18 cellular contexts compared by ENCODE assay signal in genomic region chr16:23288209-23288608, GRCh38. TPM values are rescaled to one million over a fixed set of nuclear protein-coding genes. Genes with fewer than 3 reads are reported as not detected.
DNase-seq lines count a peak whose midpoint lies in the region; ATAC-seq, FAIRE-seq and TF ChIP-seq lines count a peak whose summit lies in the region.
"Had no signal": no experiment of that assay in that cellular context is flagged by ENCODE, and none has a peak within 500 bp of the region (broad histone marks: within the 10 kb centered on the region; RNA-seq: fewer than 3 reads in every experiment).

No MANE protein-coding gene starts in this region.

- H3K9me3 ChIP-seq in GM23248 (ENCODE audit: low read depth) (no peaks in the 10 kb centered on the region), OCI-LY7 (ENCODE audit: low read length) (no peaks in the 10 kb centered on the region), GM12878 (replicated peaks; ENCODE audit: control insufficient read depth, insufficient read depth, low read length) (peaks cover 10% of the 10 kb centered on the region; the same call in 2 of the 3 replicates), esophagus squamous epithelium (no peaks in the 10 kb centered on the region), WERI-Rb-1 (ENCODE audit: severe bottlenecking) (no peaks in the 10 kb centered on the region), kidney (ENCODE audit: control insufficient read depth in 1 of 2, low read length in 2 of 2) (no peaks in the 10 kb centered on the region)
- H3K9me3 ChIP-seq: BE2C had no signal

- H3K27ac ChIP-seq in GM23248 (no peak overlapping the region), OCI-LY7 (ENCODE audit: low read depth, low read length, poor library complexity, severe bottlenecking) (no peak overlapping the region), GM12878 (ENCODE audit: control insufficient read depth, insufficient read depth) (no peak overlapping the region), esophagus squamous epithelium (peak overlapping the region; percentile 46 to 92 (median 84)), WERI-Rb-1 (no peak overlapping the region), kidney (ENCODE audit: low read depth in 2 of 2, low read length in 2 of 2) (no peak overlapping the region)
- H3K27ac ChIP-seq: C4-2B, HL-60 had no signal

- ATAC-seq in GM12878: peak; percentile 24
- ATAC-seq in HG03442 (IDR thresholded peaks at IDR 0.05; ENCODE audit: unreplicated experiment): no peak

- no peaks in the 10 kb centered on the region for H3K79me2 ChIP-seq in GM23248 (ENCODE audit: insufficient read depth)
- no peaks in the 10 kb centered on the region for H3K79me2 ChIP-seq in OCI-LY7 (ENCODE audit: insufficient read depth, low read depth, low read length)
- H3K79me2 ChIP-seq in GM12878 (ENCODE audit: control insufficient read depth, insufficient read depth, low read length): no peaks in the 10 kb centered on the region

- H3K9me2 ChIP-seq in GM23248 (ENCODE audit: insufficient read depth) (no peaks in the 10 kb centered on the region), OCI-LY7 (ENCODE audit: insufficient read depth, low read length) (no peaks in the 10 kb centered on the region)

- RAD21 ChIA-PET in GM12878 (lab: Charles Lee; ENCODE audit: unreplicated experiment): interaction anchor here (0.8 to 1.9 kb wide), 2 partner anchors 9 to 47 kb away, joined by 3 to 5 read pairs; no protein-coding TSS in a partner anchor

- TF ChIP-seq RAD21 in GM12878 (IDR thresholded peaks at IDR 0.05; ENCODE audit: insufficient read depth, low read depth, low read length): no peak

- 0 out of 4 replicates have a peak, but pooled peaks of 1 of the 2 experiments have one; percentile 9 for TF ChIP-seq EP300 in GM12878 (IDR thresholded peaks at IDR 0.05; ENCODE audit: borderline replicate concordance in 1 of 2, control insufficient read depth in 1 of 2, low read depth in 2 of 2, low read length in 2 of 2)

- peaks cover 5% of the 10 kb centered on the region; the same call in 1 of the 2 replicates for H3K4me1 ChIP-seq in GM23248 (ENCODE audit: insufficient read depth)
- H3K4me1 ChIP-seq in OCI-LY7 (ENCODE audit: insufficient read depth, low read length, poor library complexity, severe bottlenecking): peaks cover 21% of the 10 kb centered on the region
- H3K4me1 ChIP-seq in GM12878 (ENCODE audit: control insufficient read depth, insufficient read depth, low read length): peaks cover 11% of the 10 kb centered on the region
- H3K4me1 ChIP-seq in esophagus squamous epithelium: peaks cover 5 to 76% (median 27%) of the 10 kb centered on the region in 3 donors
- H3K4me1 ChIP-seq in kidney (ENCODE audit: control insufficient read depth in 1 of 2, insufficient read depth in 1 of 2, low read depth in 1 of 2, low read length in 2 of 2): no peaks in the 10 kb centered on the region
- H3K4me1 ChIP-seq: BE2C had no signal

- H3K4me3 ChIP-seq in GM23248 (no peak overlapping the region), OCI-LY7 (ENCODE audit: low read depth, low read length, poor library complexity, severe bottlenecking) (no peak overlapping the region), GM12878 (no peak overlapping the region), esophagus squamous epithelium (no peak overlapping the region), WERI-Rb-1 (ENCODE audit: low read depth, low read length) (no peak overlapping the region), kidney (ENCODE audit: low read length in 2 of 2) (no peak overlapping the region)

- H3K4me2 ChIP-seq in GM23248 (ENCODE audit: unreplicated experiment): no peak overlapping the region
- H3K4me2 ChIP-seq in OCI-LY7 (ENCODE audit: low read length): peak overlapping the region; percentile 25; the same call in 1 of the 2 replicates
- H3K4me2 ChIP-seq in GM12878 (ENCODE audit: control insufficient read depth, insufficient read depth): no peak overlapping the region

- H3F3A ChIP-seq in GM23248 (ENCODE audit: insufficient read depth): 0 out of 2 replicates have a peak, but pooled peaks cover 4% of the 10 kb centered on the region

- DNase-seq in GM23248 (peak; percentile 10), OCI-LY7 (ENCODE audit: low spot score) (no peak), GM12878 (ENCODE audit: low read depth, low spot score) (no peak), esophagus squamous epithelium (lab: John Stamatoyannopoulos, UW) (no peak), WERI-Rb-1 (no peak), NCI-H146 (lab: John Stamatoyannopoulos, UW) (no peak), kidney (no peak)
- DNase-seq: BE2C; CD4-positive, alpha-beta memory T cell; DMS79; EL; H7 had no signal

- H3K27me3 ChIP-seq in GM23248 (replicated peaks; ENCODE audit: insufficient read depth) (no peaks in the 10 kb centered on the region), GM12878 (replicated peaks in 1 of 2; ENCODE audit: control insufficient read depth in 2 of 2, insufficient read depth in 2 of 2, low read length in 1 of 2) (no peaks in the 10 kb centered on the region), esophagus squamous epithelium (no peaks in the 10 kb centered on the region), WERI-Rb-1 (ENCODE audit: insufficient read depth, low read depth, severe bottlenecking) (no peaks in the 10 kb centered on the region)
- H3K27me3 ChIP-seq: BE2C had no signal

- TF ChIP-seq CTCF in OCI-LY7 (conservative IDR thresholded peaks at IDR 0.05; ENCODE audit: low read length) (no peak), GM12878 (IDR thresholded peaks at IDR 0.05 in 2 of 3, conservative IDR thresholded peaks at IDR 0.05 in 1 of 3; ENCODE audit: control insufficient read depth in 2 of 3, extremely low read depth in 1 of 3, insufficient read depth in 1 of 3, low read depth in 3 of 3, low read length in 3 of 3) (no peak), esophagus squamous epithelium (IDR thresholded peaks at IDR 0.05) (no peak), WERI-Rb-1 (IDR thresholded peaks at IDR 0.05; ENCODE audit: low read depth, low read length) (no peak), kidney (IDR thresholded peaks at IDR 0.05; ENCODE audit: borderline replicate concordance, extremely low read depth, insufficient read depth) (no peak)

- FAIRE-seq in GM12878 (lab: Jason Lieb, UNC): no peak
- FAIRE-seq in kidney (lab: Jason Lieb, UNC): no peak
- FAIRE-seq: A204.1, G401.6, GM12892 had no signal

- H4K20me1 ChIP-seq in GM23248 (ENCODE audit: insufficient read depth) (no peaks in the 10 kb centered on the region), OCI-LY7 (ENCODE audit: insufficient read depth, low read length) (no peaks in the 10 kb centered on the region), GM12878 (ENCODE audit: control insufficient read depth, insufficient read depth) (no peaks in the 10 kb centered on the region)

- intact Hi-C loops in OCI-LY7 (cut with micrococcal nuclease; ENCODE audit: unreplicated experiment): no loop called here
- intact Hi-C loops in GM12878 (cut with micrococcal nuclease; ENCODE audit: unreplicated experiment): no loop called here
- intact Hi-C loops in esophagus squamous epithelium (cut with DNase I): no loop called here
- intact Hi-C loops in kidney (cut with DNase I): no loop called here

- BruUV-seq in OCI-LY7 (replicated peaks; lab: Mats Ljungman, UMichigan) (no TSS peak), GM12878 (replicated peaks; lab: Mats Ljungman, UMichigan) (no TSS peak)

- no peak for TF ChIP-seq POLR2A in GM12878 (IDR thresholded peaks at IDR 0.05; ENCODE audit: low read depth, low read length)
- no peak for TF ChIP-seq POLR2A in esophagus squamous epithelium (IDR thresholded peaks at IDR 0.05)

- in situ Hi-C loops in GM23248 (cut with MboI) (no loop called here), GM12878 (cut with MboI) (no loop called here)

- 56 to 64% methylated on average over 3 of the region's 3 CpGs for WGBS in GM23248 (ENCODE audit: low coverage in 1 of 2, low lambda C conversion rate in 2 of 2, missing lambda C conversion rate in 2 of 2), 2 experiments
- WGBS in GM12878 (ENCODE audit: insufficient coverage, insufficient replicate concordance, low lambda C conversion rate, missing lambda C conversion rate): 46% methylated on average over 3 of the region's 3 CpGs
- WGBS in esophagus squamous epithelium, 2 donors: 54 to 60% methylated on average over 3 of the region's 3 CpGs

- H2AFZ ChIP-seq in GM23248: no peak overlapping the region
- H2AFZ ChIP-seq in OCI-LY7 (ENCODE audit: low read length): peak overlapping the region; percentile 37
- H2AFZ ChIP-seq in GM12878 (ENCODE audit: control insufficient read depth, low read depth, low read length): no peak overlapping the region

- no peak overlapping the region for H3K9ac ChIP-seq in GM23248
- no peak overlapping the region for H3K9ac ChIP-seq in GM12878 (ENCODE audit: control insufficient read depth, insufficient read depth, low read length)
- no peak overlapping the region for H3K9ac ChIP-seq in kidney (ENCODE audit: low read length in 2 of 2)

- CTCF ChIA-PET in OCI-LY7 (lab: Charles Lee; ENCODE audit: unreplicated experiment): no interaction called here
- CTCF ChIA-PET in GM12878 (lab: Yijun Ruan, JAX): interaction anchor here (0.6 to 3.5 kb wide), 7 partner anchors 9 to 783 kb away, joined by 3 to 11 read pairs (median 3); no protein-coding TSS in a partner anchor

- H3K36me3 ChIP-seq in GM23248 (ENCODE audit: low read depth) (no peaks in the 10 kb centered on the region), OCI-LY7 (ENCODE audit: insufficient read depth, low read length) (no peaks in the 10 kb centered on the region), GM12878 (ENCODE audit: control insufficient read depth in 2 of 2, insufficient read depth in 2 of 2, low read length in 1 of 2) (no peaks in the 10 kb centered on the region), esophagus squamous epithelium (no peaks in the 10 kb centered on the region), WERI-Rb-1 (no peaks in the 10 kb centered on the region), kidney (ENCODE audit: control insufficient read depth in 1 of 2, insufficient read depth in 2 of 2, low read length in 2 of 2) (no peaks in the 10 kb centered on the region)
- H3K36me3 ChIP-seq: BE2C had no signal

- SMC1A ChIA-PET in GM12878 (lab: Charles Lee; ENCODE audit: uncharacterized antibody, unreplicated experiment): interaction anchor here (0.6 to 1.5 kb wide), 6 partner anchors 9 to 148 kb away, joined by 3 to 6 read pairs (median 5); no protein-coding TSS in a partner anchor

- POLR2A ChIA-PET in OCI-LY7 (lab: Charles Lee): interaction anchor here (0.7 to 1.1 kb wide), 4 partner anchors 19 to 32 kb away, joined by 3 read pairs; no protein-coding TSS in a partner anchor
- POLR2A ChIA-PET in GM12878 (lab: Charles Lee): interaction anchor here (0.6 to 1.3 kb wide), 5 partner anchors 9 to 49 kb away, joined by 3 to 4 read pairs (median 4); no protein-coding TSS in a partner anchor

RNA-seq across cellular contexts. Expression of gene SCNN1B, which starts 13.9 kb away (rescaled TPM):
- not detected in 2 replicates for total RNA-seq in GM23248 (2014; rRNA removed; shearing (Covaris generic))
- not detected in 2 replicates for polyA plus RNA-seq in GM23248 (2016; fragmentation: Nextera tagmentation; extraction: Ambion mirVana)
- total RNA-seq in OCI-LY7 (2014; rRNA removed; shearing (Covaris generic)): not detected in 2 replicates
- total RNA-seq in OCI-LY7 (2022): 0.23 and 0.52 TPM in 2 replicates
- total RNA-seq in GM12878 (2013; cell fraction: nucleolus; rRNA removed): 0.98 and 1.5 TPM in 2 replicates
- 0.22 and 0.28 TPM in 2 replicates for total RNA-seq in GM12878 (2014; rRNA removed)
- 0.37 and 0.58 TPM in 2 replicates for total RNA-seq in GM12878 (2014; rRNA removed; fragmentation: Illumina TruSeq; extraction: Trizol)
- total RNA-seq in GM12878 (2021): 0.49 and 0.80 TPM in 2 replicates
- 1.3 TPM for polyA plus RNA-seq in GM12878 (2011; ENCODE audit: low read depth)
- 0.59 and 1.5 TPM in 2 replicates for polyA plus RNA-seq in GM12878 (2011; rRNA removed)
- 1.1 and 1.3 TPM in 2 replicates for polyA plus RNA-seq in GM12878 (2011; cell fraction: cytosol; rRNA removed)
- 2.0 and 2.9 TPM in 2 replicates for polyA plus RNA-seq in GM12878 (2011; cell fraction: nucleus; rRNA removed)
- 0.68 and 1.5 TPM in 2 replicates for polyA plus RNA-seq in GM12878 (2012)
- polyA plus RNA-seq in GM12878 (2014; fragmentation: Illumina TruSeq; extraction: Trizol): 0.10 and 0.69 TPM in 2 replicates
- 1 to 10 TPM in 1 of 2 experiments, under 1 TPM in 1; 0.99 to 1.3 TPM for polyA plus RNA-seq in GM12878 (2014; fragmentation: Nextera tagmentation; extraction: Ambion mirVana)
- 0.27 and 0.51 TPM in 2 replicates for polyA plus RNA-seq in GM12878 (2014; rRNA removed)
- polyA plus RNA-seq in GM12878 (2016; fragmentation: Nextera tagmentation; extraction: Ambion mirVana): under 1 TPM; 0.44 to 0.82 TPM
- polyA minus RNA-seq in GM12878 (2011; rRNA and poly(A)+ RNA removed): 1.0 and 2.6 TPM in 2 replicates
- 0.94 and 1.2 TPM in 2 replicates for polyA minus RNA-seq in GM12878 (2011; cell fraction: cytosol; rRNA and poly(A)+ RNA removed)
- 0.38 and 0.60 TPM in 2 replicates for polyA minus RNA-seq in GM12878 (2011; cell fraction: nucleus; rRNA and poly(A)+ RNA removed)
- total RNA-seq in esophagus squamous epithelium: 10 to 100 TPM; 24.9 to 86.8 (median 36.2) TPM
- 7.8 TPM for total RNA-seq in kidney
- polyA plus RNA-seq in kidney (ENCODE audit: insufficient read depth, low read depth, low replicate concordance): 62.9 TPM
- total RNA-seq: CD4-positive, alpha-beta memory T cell had no signal
- polyA plus RNA-seq: CD4-positive, alpha-beta memory T cell had no signal

Comparison
In these comparisons a context has a peak if more than half of its experiments do, and no peak if none do; other contexts are left out.
1. H3K27ac ChIP-seq: peak in esophagus squamous epithelium (4 of 4); none in GM23248 (single experiment), OCI-LY7 (single experiment), GM12878 (single experiment), WERI-Rb-1 (single experiment) and kidney (0 of 2).